ENCODE assay signal across 8 cellular contexts in the genomic region with DNA sequence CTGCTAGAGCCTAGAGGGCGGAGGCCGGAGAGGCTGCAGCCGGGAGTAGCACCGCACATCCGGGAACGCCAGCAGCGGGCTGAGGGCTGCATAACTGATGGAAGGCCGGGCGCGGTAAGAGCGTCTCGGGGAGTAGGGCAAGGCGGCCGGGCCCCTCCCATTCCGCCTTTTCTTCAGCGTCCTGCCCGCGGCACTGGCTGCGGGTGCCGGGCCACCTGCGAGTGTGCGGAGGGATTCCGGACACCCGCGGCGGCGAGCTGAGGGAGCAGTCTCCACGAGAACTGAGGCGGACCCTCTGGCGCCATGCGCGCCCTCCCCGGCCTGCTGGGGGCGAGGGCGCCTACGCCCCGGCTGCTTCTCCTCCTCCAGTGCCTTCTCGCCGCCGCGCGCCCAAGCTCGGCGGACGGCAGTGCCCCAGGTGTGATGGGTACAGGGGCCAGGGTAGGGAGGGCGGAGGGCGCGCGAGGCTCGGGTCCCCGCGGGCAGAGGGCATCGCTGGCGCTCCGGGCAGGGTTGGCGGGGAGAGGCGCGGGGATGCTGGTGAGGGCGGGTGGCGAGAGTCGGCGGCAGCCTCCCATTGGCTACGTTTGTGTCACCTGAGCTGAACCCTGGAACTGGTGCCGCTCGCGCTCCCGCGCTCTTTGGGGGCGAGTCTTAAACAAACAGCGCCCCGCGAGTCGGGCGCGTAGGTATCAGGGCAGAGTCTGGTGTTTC.
A peak's percentile ranks its signal among the peaks of the same experiment; 100 is the strongest.
DNase-seq lines count a peak whose midpoint lies in the region; ATAC-seq, FAIRE-seq and TF ChIP-seq lines count a peak whose summit lies in the region.

No MANE protein-coding gene starts in this region.

- peaks cover 1% of the 10 kb centered on the region; the same call in 1 of the 3 replicates for H3K9me3 ChIP-seq in GM12878 (replicated peaks; ENCODE audit: control insufficient read depth, insufficient read depth, low read length)

- H3K27me3 ChIP-seq in GM12878 (replicated peaks in 1 of 2; ENCODE audit: control insufficient read depth in 2 of 2, insufficient read depth in 2 of 2, low read length in 1 of 2), result peaks cover 0 to 2% of the 10 kb centered on the region in 2 experiments; a peak in 2 of 4 replicates

- BruUV-seq in GM12878 (replicated peaks; lab: Mats Ljungman, UMichigan), result no TSS peak

- H2AFZ ChIP-seq in GM12878 (ENCODE audit: control insufficient read depth, low read depth, low read length), result no peak overlapping the region

- H3K4me1 ChIP-seq in GM12878 (ENCODE audit: control insufficient read depth, insufficient read depth, low read length), result no peaks in the 10 kb centered on the region

- CTCF ChIA-PET in GM12878 (lab: Yijun Ruan, JAX), result no interaction called here

- H3K36me3 ChIP-seq in GM12878 (ENCODE audit: control insufficient read depth in 2 of 2, insufficient read depth in 2 of 2, low read length in 1 of 2), result no peaks in the 10 kb centered on the region

- H3K79me2 ChIP-seq in GM12878 (ENCODE audit: control insufficient read depth, insufficient read depth, low read length), result no peaks in the 10 kb centered on the region

- 13% methylated on average over 46 of the region's 75 CpGs for WGBS in GM12878 (ENCODE audit: insufficient coverage, insufficient replicate concordance, low lambda C conversion rate, missing lambda C conversion rate)

- SMC1A ChIA-PET in GM12878 (lab: Charles Lee; ENCODE audit: uncharacterized antibody, unreplicated experiment), result no interaction called here

- TF ChIP-seq EP300 in GM12878 (IDR thresholded peaks at IDR 0.05; ENCODE audit: borderline replicate concordance in 1 of 2, control insufficient read depth in 1 of 2, low read depth in 2 of 2, low read length in 2 of 2), result no peak

- FAIRE-seq in GM12878 (lab: Jason Lieb, UNC), result no peak

- DNase-seq in ELF-1 (ENCODE audit: low read depth, low spot score) (peak; percentile 77), LHCN-M2 (ENCODE audit: low read depth) (peak; percentile 54), T-helper 9 cell (peak; percentile 73), GM12878 (ENCODE audit: low read depth, low spot score) (no peak), iPS-NIHi7 (ENCODE audit: extremely low spot score) (peak; percentile 86), LoVo (ENCODE audit: low spot score) (no peak), HUDEP-2 (lab: John Stamatoyannopoulos, UW; ENCODE audit: unreplicated experiment in 76 of 76) (no peak)
- DNase-seq in stimulated activated CD4-positive, alpha-beta T cell treated with anti-CD3 and anti-CD28 coated beads, Interleukin-15, amount 100 ng/mL, for 1 hour (ENCODE audit: low read depth in 1 of 2, low spot score in 1 of 2), result peak; percentile 70 to 72

- intact Hi-C loops in GM12878 (cut with micrococcal nuclease; ENCODE audit: unreplicated experiment), result no loop called here

- in situ Hi-C loops in GM12878 (cut with MboI), result no loop called here

- ATAC-seq in GM12878, result peak; percentile 86

- H3K9ac ChIP-seq in GM12878 (ENCODE audit: control insufficient read depth, insufficient read depth, low read length), result no peak overlapping the region

- POLR2A ChIA-PET in GM12878 (lab: Charles Lee), result no interaction called here

- H4K20me1 ChIP-seq in GM12878 (ENCODE audit: control insufficient read depth, insufficient read depth), result no peaks in the 10 kb centered on the region

- H3K4me3 ChIP-seq in GM12878, result no peak overlapping the region

- RAD21 ChIA-PET in GM12878 (lab: Charles Lee; ENCODE audit: unreplicated experiment), result no interaction called here

- TF ChIP-seq POLR2A in GM12878 (IDR thresholded peaks at IDR 0.05; ENCODE audit: low read depth, low read length), result peak; percentile 41; the same call in 1 of the 2 replicates

- no peak for TF ChIP-seq RAD21 in GM12878 (IDR thresholded peaks at IDR 0.05; ENCODE audit: insufficient read depth, low read depth, low read length)

- no peak overlapping the region for H3K27ac ChIP-seq in GM12878 (ENCODE audit: control insufficient read depth, insufficient read depth)

- no peak overlapping the region for H3K4me2 ChIP-seq in GM12878 (ENCODE audit: control insufficient read depth, insufficient read depth)

- no peak for TF ChIP-seq CTCF in GM12878 (IDR thresholded peaks at IDR 0.05 in 2 of 3, conservative IDR thresholded peaks at IDR 0.05 in 1 of 3; ENCODE audit: control insufficient read depth in 2 of 3, extremely low read depth in 1 of 3, insufficient read depth in 1 of 3, low read depth in 3 of 3, low read length in 3 of 3)

TF ChIP-seq in GM12878, 131 proteins besides CTCF, POLR2A, EP300 and RAD21:
- peak; percentile 40 for TF ChIP-seq SUZ12 (IDR thresholded peaks at IDR 0.05; ENCODE audit: unreplicated experiment)
- no peak for TF ChIP-seq MTA3 (IDR thresholded peaks at IDR 0.05; ENCODE audit: borderline replicate concordance, low read length)

Comparison
In these comparisons a context has a peak if more than half of its experiments do, and no peak if none do; other contexts are left out.
1. DNase-seq: peak in ELF-1 (single experiment), LHCN-M2 (single experiment), T-helper 9 cell (single experiment), iPS-NIHi7 (single experiment) and stimulated activated CD4-positive, alpha-beta T cell treated with anti-CD3 and anti-CD28 coated beads, Interleukin-15, amount 100 ng/mL, for 1 hour (2 of 2); none in GM12878 (single experiment), LoVo (single experiment) and HUDEP-2 (0 of 76).